In genomic region chr11:122681070-122681469, GRCh38 we compare ENCODE assay signal across 23 cellular contexts. TPM values are rescaled to one million over a fixed set of nuclear protein-coding genes. Genes with fewer than 3 reads are reported as not detected.
DNase-seq lines count a peak whose midpoint lies in the region; ATAC-seq, FAIRE-seq and TF ChIP-seq lines count a peak whose summit lies in the region.
"Had no signal": no experiment of that assay in that cellular context is flagged by ENCODE, and none has a peak within 500 bp of the region (broad histone marks: within the 10 kb centered on the region; RNA-seq: fewer than 3 reads in every experiment).

No MANE protein-coding gene starts in this region.

- no peak overlapping the region for H3K14ac ChIP-seq in mesenchymal stem cell (ENCODE audit: low read length in 2 of 2)

- no peak for TF ChIP-seq EP300 in A549 (IDR thresholded peaks at IDR 0.05)

- H3K27me3 Mint-ChIP-seq in HFFc6 (ENCODE audit: insufficient read depth): peaks cover 2% of the 10 kb centered on the region
- no peaks in the 10 kb centered on the region for H3K27me3 Mint-ChIP-seq in activated CD4-positive, alpha-beta T cell treated with anti-CD3 and anti-CD28 coated beads for 36 hours

- intact Hi-C loops in right lobe of liver (cut with DNase I): no loop called here
- intact Hi-C loops in activated CD4-positive, alpha-beta T cell treated with anti-CD3 and anti-CD28 coated beads for 36 hours (cut with DNase I, micrococcal nuclease): no loop called here

- H2BK120ac ChIP-seq in mesenchymal stem cell (ENCODE audit: low read depth, low read length): no peak overlapping the region

- peaks cover 8% of the 10 kb centered on the region for H3K36me3 Mint-ChIP-seq in HFFc6 (ENCODE audit: low read depth)
- H3K36me3 Mint-ChIP-seq in activated CD4-positive, alpha-beta T cell treated with anti-CD3 and anti-CD28 coated beads for 36 hours (ENCODE audit: low read depth): peaks cover 1% of the 10 kb centered on the region

- H3K9ac ChIP-seq in mesenchymal stem cell (ENCODE audit: low read length): no peak overlapping the region

- peak overlapping the region; percentile 27 to 53; a peak in 3 of 6 replicates for H3K27ac ChIP-seq in A549
- H3K27ac ChIP-seq in mesenchymal stem cell (ENCODE audit: low read length, poor library complexity, severe bottlenecking): peak overlapping the region; percentile 4
- H3K27ac ChIP-seq in right lobe of liver: no peak overlapping the region
- H3K27ac ChIP-seq: SJCRH30 had no signal

- H3K27ac Mint-ChIP-seq in HFFc6: peak overlapping the region; percentile 19; the same call in 1 of the 2 replicates
- H3K27ac Mint-ChIP-seq in activated CD4-positive, alpha-beta T cell treated with anti-CD3 and anti-CD28 coated beads for 36 hours: no peak overlapping the region
- H3K27ac Mint-ChIP-seq: H9, IgD-negative memory B cell had no signal

- no peak overlapping the region for H2BK15ac ChIP-seq in mesenchymal stem cell (ENCODE audit: low read depth, poor library complexity, severe bottlenecking)

- no peak overlapping the region for H3K4me3 Mint-ChIP-seq in HFFc6
- no peak overlapping the region for H3K4me3 Mint-ChIP-seq in activated CD4-positive, alpha-beta T cell treated with anti-CD3 and anti-CD28 coated beads for 36 hours
- H3K4me3 Mint-ChIP-seq: H9, IgD-negative memory B cell had no signal

- H3K9me3 Mint-ChIP-seq in HFFc6: no peaks in the 10 kb centered on the region
- no peaks in the 10 kb centered on the region for H3K9me3 Mint-ChIP-seq in activated CD4-positive, alpha-beta T cell treated with anti-CD3 and anti-CD28 coated beads for 36 hours (ENCODE audit: low read depth)
- H3K9me3 Mint-ChIP-seq: H9, IgD-negative memory B cell had no signal

- no peak overlapping the region for H3K23ac ChIP-seq in mesenchymal stem cell (ENCODE audit: low read length in 2 of 2)

- H2BK5ac ChIP-seq in mesenchymal stem cell (ENCODE audit: low read depth, low read length, poor library complexity, severe bottlenecking): no peak overlapping the region

- no peaks in the 10 kb centered on the region for H3K79me1 ChIP-seq in mesenchymal stem cell (replicated peaks; ENCODE audit: low read length, poor library complexity, severe bottlenecking)

- no peak overlapping the region for H3K18ac ChIP-seq in mesenchymal stem cell (ENCODE audit: low read depth in 1 of 2, low read length in 2 of 2)

- peak overlapping the region; percentile 60 for H3K4me2 ChIP-seq in A549
- no peak overlapping the region for H3K4me2 ChIP-seq in mesenchymal stem cell (ENCODE audit: low read length, poor library complexity, severe bottlenecking)

- POLR2A ChIA-PET in A549 (lab: Yijun Ruan, JAX): no interaction called here
- POLR2A ChIA-PET in activated CD4-positive, alpha-beta T cell treated with anti-CD3 and anti-CD28 coated beads for 36 hours (lab: Charles Lee): no interaction called here

- H3K4me3 ChIP-seq in A549 (no peak overlapping the region), mesenchymal stem cell (ENCODE audit: insufficient read depth in 1 of 2, low read depth in 1 of 2, low read length in 2 of 2) (no peak overlapping the region), right lobe of liver (no peak overlapping the region)
- H3K4me3 ChIP-seq: MG63, SJCRH30 had no signal

- H3K9me3 ChIP-seq in A549 (no peaks in the 10 kb centered on the region), mesenchymal stem cell (ENCODE audit: control insufficient read depth, low read length) (no peaks in the 10 kb centered on the region), right lobe of liver (no peaks in the 10 kb centered on the region)
- H3K9me3 ChIP-seq: MG63, SJCRH30 had no signal

- no peak overlapping the region for H4K8ac ChIP-seq in mesenchymal stem cell (ENCODE audit: low read length)

- no peaks in the 10 kb centered on the region for H3K27me3 ChIP-seq in mesenchymal stem cell (ENCODE audit: control insufficient read depth in 1 of 2, insufficient read depth in 1 of 2, low read length in 2 of 2)
- no peaks in the 10 kb centered on the region for H3K27me3 ChIP-seq in right lobe of liver
- H3K27me3 ChIP-seq: MG63, SJCRH30 had no signal

- 63% methylated on average over 3 of the region's 3 CpGs for WGBS in A549 (ENCODE audit: missing lambda C conversion rate)
- 87% methylated on average over 1 of the region's 3 CpGs for WGBS in mesenchymal stem cell
- WGBS in right lobe of liver (ENCODE audit: insufficient coverage, low coverage, low lambda C conversion rate, missing lambda C conversion rate): 53% methylated on average over 3 of the region's 3 CpGs

- no peak overlapping the region for H4K91ac ChIP-seq in mesenchymal stem cell (ENCODE audit: low read length)

- H3K36me3 ChIP-seq in mesenchymal stem cell (ENCODE audit: control insufficient read depth in 1 of 2, insufficient read depth in 2 of 2, low read depth in 1 of 2, low read length in 2 of 2): no peaks in the 10 kb centered on the region
- no peaks in the 10 kb centered on the region for H3K36me3 ChIP-seq in right lobe of liver
- H3K36me3 ChIP-seq: MG63, SJCRH30 had no signal

- no peak for TF ChIP-seq RAD21 in A549 (conservative IDR thresholded peaks at IDR 0.05 in 1 of 2, IDR thresholded peaks at IDR 0.05 in 1 of 2)

- ATAC-seq in A549: no peak
- ATAC-seq in right lobe of liver: no peak
- ATAC-seq in activated CD4-positive, alpha-beta T cell treated with anti-CD3 and anti-CD28 coated beads for 36 hours: no peak
- ATAC-seq in HG03342 (IDR thresholded peaks at IDR 0.05; ENCODE audit: unreplicated experiment): no peak

- H2BK12ac ChIP-seq in mesenchymal stem cell (ENCODE audit: low read length in 2 of 2): peak overlapping the region in 1 of 2 experiments; percentile 29

- H3K4me1 Mint-ChIP-seq in HFFc6 (ENCODE audit: low read depth): peaks cover 37% of the 10 kb centered on the region
- peaks cover 36% of the 10 kb centered on the region for H3K4me1 Mint-ChIP-seq in activated CD4-positive, alpha-beta T cell treated with anti-CD3 and anti-CD28 coated beads for 36 hours

- TF ChIP-seq CTCF in A549 (IDR thresholded peaks at IDR 0.05): no peak
- no peak for TF ChIP-seq CTCF in HFFc6 (IDR thresholded peaks at IDR 0.05)
- TF ChIP-seq CTCF in right lobe of liver (IDR thresholded peaks at IDR 0.05): no peak

- H3K4ac ChIP-seq in mesenchymal stem cell (ENCODE audit: low read depth in 1 of 2, low read length in 2 of 2): no peak overlapping the region

- FAIRE-seq in A549 (lab: Jason Lieb, UNC) (no peak), H54 (lab: Jason Lieb, UNC) (no peak)
- FAIRE-seq: D721Med, HTR-8/SVneo, RCC 7860 had no signal

- H2AFZ ChIP-seq in mesenchymal stem cell (ENCODE audit: low read depth, low read length): no peak overlapping the region

- no peak for DNase-seq in A549 (ENCODE audit: low read depth in 1 of 2, low spot score in 1 of 2)
- DNase-seq in HFFc6: no peak
- peak; percentile 61 for DNase-seq in cerebellar cortex (ENCODE audit: low spot score)
- DNase-seq in mesenchymal stem cell: no peak
- no peak for DNase-seq in right lobe of liver
- DNase-seq in H54 (ENCODE audit: insufficient read length, low spot score): no peak
- DNase-seq in activated CD4-positive, alpha-beta T cell treated with anti-CD3 and anti-CD28 coated beads for 36 hours: no peak
- DNase-seq: 8988T, GF-D8, H9, NCI-H1048, NCI-H1436, NCI-H187 treated with DMSO at 0.1 percent for 48 hours, NCI-H2107, NCI-H526 treated with DMSO at 0.1 percent for 48 hours, OCI-M1 had no signal

- no peak for TF ChIP-seq POLR2A in A549 (IDR thresholded peaks at IDR 0.05; ENCODE audit: low read length)
- TF ChIP-seq POLR2A in right lobe of liver (IDR thresholded peaks at IDR 0.05): no peak
- TF ChIP-seq POLR2A in H54 (IDR thresholded peaks at IDR 0.05; ENCODE audit: low read depth, low read length): no peak

- peaks cover 53% of the 10 kb centered on the region for H3K4me1 ChIP-seq in A549
- peaks cover 25% of the 10 kb centered on the region for H3K4me1 ChIP-seq in mesenchymal stem cell (ENCODE audit: control insufficient read depth, insufficient read depth, low read depth, low read length)
- no peaks in the 10 kb centered on the region for H3K4me1 ChIP-seq in right lobe of liver
- H3K4me1 ChIP-seq: SJCRH30 had no signal

- H2AK5ac ChIP-seq in mesenchymal stem cell (ENCODE audit: low read length, severe bottlenecking): no peak overlapping the region

- CTCF ChIA-PET in A549 (lab: Yijun Ruan, JAX): interaction anchor here (1.3 to 3.0 kb wide), 2 partner anchors 100 to 172 kb away, joined by 3 to 8 read pairs; no protein-coding TSS in a partner anchor
- CTCF ChIA-PET in activated CD4-positive, alpha-beta T cell treated with anti-CD3 and anti-CD28 coated beads for 36 hours (lab: Charles Lee): interaction anchor here (1.6 kb wide), 1 partner anchor 10 kb away, joined by 3 read pairs; no protein-coding TSS in a partner anchor

TF ChIP-seq in A549, 52 proteins besides CTCF, POLR2A, EP300 and RAD21 (continues in another document):
- TF ChIP-seq KDM5A (IDR thresholded peaks at IDR 0.05) (no peak), BHLHE40 (IDR thresholded peaks at IDR 0.05; ENCODE audit: low read depth, low read length) (no peak), RFX5 (IDR thresholded peaks at IDR 0.05) (no peak), HOXB13 (CRISPR knock-in tag; IDR thresholded peaks at IDR 0.05; ENCODE audit: low read depth) (no peak), CBX8 (IDR thresholded peaks at IDR 0.05) (no peak), RNF2 (IDR thresholded peaks at IDR 0.05; ENCODE audit: borderline replicate concordance, low read depth) (no peak), MAFK (IDR thresholded peaks at IDR 0.05; ENCODE audit: partially characterized antibody) (no peak), RARB (CRISPR knock-in tag; IDR thresholded peaks at IDR 0.05) (no peak), SMC3 (IDR thresholded peaks at IDR 0.05) (no peak)

RNA-seq across cellular contexts. Expression of gene UBASH3B, which starts 25.5 kb away (rescaled TPM):
- polyA plus RNA-seq in A549 (2011; rRNA removed) (43.0 and 52.2 TPM in 2 replicates), A549 (2017; fragmentation: RNase III; extraction: RNeasy Plus Mini Kit Qiagen cat#74134 plus additional on column Dnase treatment) (26.8 to 33.4 TPM (median 32.5 TPM) in 3 replicates)
- polyA plus RNA-seq in A549 (2012; cell fraction: cytosol; rRNA removed): 22.4 and 29.5 TPM in 2 replicates
- polyA plus RNA-seq in A549 (2012; cell fraction: nucleus; rRNA removed): 25.3 and 30.1 TPM in 2 replicates
- polyA minus RNA-seq in A549 (2011; rRNA and poly(A)+ RNA removed): 215 and 227 TPM in 2 replicates
- 10 to 100 TPM; 44.6 to 60.4 (median 52.9) TPM for total RNA-seq in HFFc6 (2021; fragmentation: NEBNext Ultra II Directional; extraction: Animal tissue kit (Norgen Biotek cat#: 25700))
- polyA plus RNA-seq in mesenchymal stem cell (2013, experiment 1 of 2): 23.3 TPM
- 25.0 TPM for polyA plus RNA-seq in mesenchymal stem cell (2013, experiment 2 of 2)
- total RNA-seq in right lobe of liver: 10 to 100 TPM in 1 of 6 experiments, 1 to 10 TPM in 5; 1.7 to 10.5 (median 2.4) TPM
- total RNA-seq in activated CD4-positive, alpha-beta T cell treated with anti-CD3 and anti-CD28 coated beads for 36 hours: 10 to 100 TPM; 16.2 to 20.1 TPM

Comparison
In these comparisons a context has a peak if more than half of its experiments do, and no peak if none do; other contexts are left out.
1. H3K27ac ChIP-seq: peak in A549 (2 of 2) and mesenchymal stem cell (single experiment); none in right lobe of liver (0 of 3).